ENCODE assay signal across 12 cellular contexts in genomic region chr2:217905395-217905794, GRCh38.
A peak's percentile ranks its signal among the peaks of the same experiment; 100 is the strongest.
DNase-seq lines count a peak whose midpoint lies in the region; TF ChIP-seq lines count a peak whose summit lies in the region.
"Had no signal": no experiment of that assay in that cellular context is flagged by ENCODE, and none has a peak within 500 bp of the region (broad histone marks: within the 10 kb centered on the region; RNA-seq: fewer than 3 reads in every experiment).

No MANE protein-coding gene starts in this region.

- H3K4me1 Mint-ChIP-seq in activated CD4-positive, alpha-beta T cell treated with anti-CD3 and anti-CD28 coated beads, Interleukin-2, amount 10 ng/mL, durations not matched to agents 7 days and 5 days, result peaks cover 35% of the 10 kb centered on the region

- peaks cover 36% of the 10 kb centered on the region for H3K27me3 Mint-ChIP-seq in activated CD4-positive, alpha-beta T cell treated with anti-CD3 and anti-CD28 coated beads, Interleukin-2, amount 10 ng/mL, durations not matched to agents 7 days and 5 days

- in situ Hi-C loops in G401 (cut with HindIII; ENCODE audit: low sequenced_read_pairs), result no loop called here

- intact Hi-C loops in head of caudate nucleus (cut with DNase I), result no loop called here

- CTCF ChIA-PET in activated CD4-positive, alpha-beta T cell treated with anti-CD3 and anti-CD28 coated beads, Interleukin-2, amount 10 ng/mL, durations not matched to agents 7 days and 5 days (lab: Charles Lee), result no interaction called here

- DNase-seq in MV-4-11 (lab: John Stamatoyannopoulos, UW) (peak; percentile 51), head of caudate nucleus (peak; percentile 55 to 90 (median 75)), myocyte (ENCODE audit: low read depth) (peak; percentile 85), substantia nigra (lab: John Stamatoyannopoulos, UW) (peak in 37 of 49 donors; percentile 20 to 82 (median 54)), G401 (ENCODE audit: low spot score) (no peak), NCI-H1436 (lab: John Stamatoyannopoulos, UW) (no peak), GM10266 (ENCODE audit: extremely low spot score) (no peak)
- DNase-seq in activated CD4-positive, alpha-beta T cell treated with anti-CD3 and anti-CD28 coated beads, Interleukin-2, amount 10 ng/mL, durations not matched to agents 7 days and 5 days, result no peak
- DNase-seq: mesendoderm; SHP77; stimulated activated CD4-positive, alpha-beta T cell treated with anti-CD3 and anti-CD28 coated beads, Interleukin-12 subunit alpha, Interleukin-12 subunit beta, amount 100 ng/mL, for 4 hours had no signal

- no peaks in the 10 kb centered on the region for H3K9me3 Mint-ChIP-seq in activated CD4-positive, alpha-beta T cell treated with anti-CD3 and anti-CD28 coated beads, Interleukin-2, amount 10 ng/mL, durations not matched to agents 7 days and 5 days

- peak overlapping the region; percentile 96 for H3K27ac ChIP-seq in substantia nigra (ENCODE audit: low read depth, low read length, poor library complexity, severe bottlenecking)
- H3K27ac ChIP-seq: C4-2B had no signal

- H3K27ac Mint-ChIP-seq in activated CD4-positive, alpha-beta T cell treated with anti-CD3 and anti-CD28 coated beads, Interleukin-2, amount 10 ng/mL, durations not matched to agents 7 days and 5 days, result no peak overlapping the region

- no peaks in the 10 kb centered on the region for H3K36me3 Mint-ChIP-seq in activated CD4-positive, alpha-beta T cell treated with anti-CD3 and anti-CD28 coated beads, Interleukin-2, amount 10 ng/mL, durations not matched to agents 7 days and 5 days (ENCODE audit: low read depth)

- no peak for TF ChIP-seq CTCF in GM10266 (IDR thresholded peaks at IDR 0.05; ENCODE audit: control insufficient read depth, insufficient read depth, low read depth, missing control alignments)

- POLR2A ChIA-PET in activated CD4-positive, alpha-beta T cell treated with anti-CD3 and anti-CD28 coated beads, Interleukin-2, amount 10 ng/mL, durations not matched to agents 7 days and 5 days (lab: Charles Lee), result no interaction called here

- no peak overlapping the region for H3K4me3 Mint-ChIP-seq in activated CD4-positive, alpha-beta T cell treated with anti-CD3 and anti-CD28 coated beads, Interleukin-2, amount 10 ng/mL, durations not matched to agents 7 days and 5 days

Comparison
In these comparisons a context has a peak if more than half of its experiments do, and no peak if none do; other contexts are left out.
1. DNase-seq: peak in MV-4-11 (single experiment), head of caudate nucleus (42 of 42), myocyte (single experiment) and substantia nigra (37 of 49); none in activated CD4-positive, alpha-beta T cell treated with anti-CD3 and anti-CD28 coated beads, Interleukin-2, amount 10 ng/mL, durations not matched to agents 7 days and 5 days (single experiment), G401 (single experiment), NCI-H1436 (single experiment) and GM10266 (single experiment).